ENCODE assay signal across 28 cellular contexts in genomic region chr18:48724455-48724854, GRCh38.
DNase-seq lines count a peak whose midpoint lies in the region; ATAC-seq, FAIRE-seq and TF ChIP-seq lines count a peak whose summit lies in the region.
"Had no signal": no experiment of that assay in that cellular context is flagged by ENCODE, and none has a peak within 500 bp of the region (broad histone marks: within the 10 kb centered on the region; RNA-seq: fewer than 3 reads in every experiment).

No MANE protein-coding gene starts in this region.

- no peak overlapping the region for H2BK15ac ChIP-seq in IMR-90 (ENCODE audit: low read depth, low read length)

- H3K36me3 Mint-ChIP-seq in WTC11: no peaks in the 10 kb centered on the region
- no peaks in the 10 kb centered on the region for H3K36me3 Mint-ChIP-seq in stimulated activated effector memory CD8-positive, alpha-beta T cell treated with anti-CD3 and anti-CD28 coated beads, Interleukin-12 subunit alpha, Interleukin-12 subunit beta, amount 100 ng/mL, for 72 hours
- H3K36me3 Mint-ChIP-seq: activated naive CD4-positive, alpha-beta T cell treated with anti-CD3 and anti-CD28 coated beads, Interleukin-2, amount 50 U/mL, for 72 hours; natural killer cell treated with Interleukin-12 subunit alpha and Interleukin-12 subunit beta and Interleukin-15 and Interleukin-18, amount 100 ng/mL, for 72 hours had no signal

- TF ChIP-seq POLR2A in IMR-90 (IDR thresholded peaks at IDR 0.05; ENCODE audit: low read depth, low read length): no peak

- ATAC-seq in IMR-90 (ENCODE audit: low read depth): no peak
- ATAC-seq in WTC11: no peak
- ATAC-seq in stimulated activated effector memory CD8-positive, alpha-beta T cell treated with anti-CD3 and anti-CD28 coated beads, Interleukin-12 subunit alpha, Interleukin-12 subunit beta, amount 100 ng/mL, for 72 hours: no peak
- ATAC-seq: activated naive CD4-positive, alpha-beta T cell treated with anti-CD3 and anti-CD28 coated beads, Interleukin-2, amount 50 U/mL, for 72 hours; natural killer cell treated with Interleukin-12 subunit alpha and Interleukin-12 subunit beta and Interleukin-15 and Interleukin-18, amount 100 ng/mL, for 72 hours had no signal

- H3K9ac ChIP-seq in IMR-90 (ENCODE audit: low read depth, low read length) (no peak overlapping the region), kidney (ENCODE audit: low read length in 2 of 2) (no peak overlapping the region)

- H3K4me2 ChIP-seq in IMR-90 (ENCODE audit: low read depth, low read length): no peak overlapping the region
- H3K4me2 ChIP-seq: hepatocyte had no signal

- peaks cover 33% of the 10 kb centered on the region for H3K9me1 ChIP-seq in IMR-90 (ENCODE audit: insufficient read depth, low read length)

- dilution Hi-C loops in IMR-90 (cut with HindIII; ENCODE audit: low sequenced_read_pairs, unreplicated experiment): no loop called here

- DNase-seq in IMR-90 (no peak), WTC11 (ENCODE audit: low spot score) (no peak), kidney (peak; percentile 27), SHP77 treated with DMSO at 0.1 percent for 48 hours (lab: John Stamatoyannopoulos, UW) (no peak), NCI-H2227 (lab: John Stamatoyannopoulos, UW; ENCODE audit: unreplicated experiment) (no peak)
- DNase-seq in stimulated activated effector memory CD8-positive, alpha-beta T cell treated with anti-CD3 and anti-CD28 coated beads, Interleukin-12 subunit alpha, Interleukin-12 subunit beta, amount 100 ng/mL, for 72 hours (ENCODE audit: low spot score in 2 of 2): no peak
- no peak for DNase-seq in stimulated activated CD4-positive, alpha-beta T cell treated with anti-CD3 and anti-CD28 coated beads, Interleukin-4, amount 100 ng/mL, for 4 hours
- DNase-seq: activated CD4-positive, alpha-beta memory T cell treated with anti-CD3 and anti-CD28 coated beads, Interleukin-2, amount 10 ng/mL, durations not matched to agents 7 days and 5 days; activated CD4-positive, CD25-positive, alpha-beta regulatory T cell treated with anti-CD3 and anti-CD28 coated beads, Interleukin-2, amount 50 U/mL, for 72 hours; effector memory CD4-positive, alpha-beta T cell; esophagus squamous epithelium; GOT3; HFFc6; NCI-H2029; NCI-H774; ovary; retina; RPMI8226; small intestine; stimulated activated CD4-positive, alpha-beta T cell treated with anti-CD3 and anti-CD28 coated beads, Interleukin-1b, Interleukin-23, amount 100 ng/mL, for 48 hours had no signal

- H3K27ac ChIP-seq in IMR-90 (ENCODE audit: insufficient read depth, low read length): no peak overlapping the region
- no peak overlapping the region for H3K27ac ChIP-seq in kidney (ENCODE audit: low read depth in 2 of 2, low read length in 2 of 2)
- H3K27ac ChIP-seq: coronary artery, esophagus squamous epithelium, hepatocyte, ovary, SK-N-MC had no signal

- intact Hi-C loops in IMR-90 (cut with micrococcal nuclease) (no loop called here), kidney (cut with DNase I) (no loop called here)

- TF ChIP-seq CTCF in IMR-90 (conservative IDR thresholded peaks at IDR 0.05; ENCODE audit: low read depth, low read length) (no peak), WTC11 (IDR thresholded peaks at IDR 0.05) (no peak), kidney (IDR thresholded peaks at IDR 0.05; ENCODE audit: borderline replicate concordance, extremely low read depth, insufficient read depth) (no peak)

- peaks cover 20% of the 10 kb centered on the region for H3K4me1 ChIP-seq in IMR-90 (ENCODE audit: control insufficient read depth, insufficient read depth, low read length)
- H3K4me1 ChIP-seq in kidney (ENCODE audit: control insufficient read depth in 1 of 2, insufficient read depth in 1 of 2, low read depth in 1 of 2, low read length in 2 of 2): peaks cover 0 to 5% of the 10 kb centered on the region in 2 donors

- H2AK9ac ChIP-seq in IMR-90 (replicated peaks; ENCODE audit: low read depth, low read length, poor library complexity): no peak overlapping the region

- H3K4me3 Mint-ChIP-seq in WTC11: no peak overlapping the region
- H3K4me3 Mint-ChIP-seq in stimulated activated effector memory CD8-positive, alpha-beta T cell treated with anti-CD3 and anti-CD28 coated beads, Interleukin-12 subunit alpha, Interleukin-12 subunit beta, amount 100 ng/mL, for 72 hours: no peak overlapping the region
- H3K4me3 Mint-ChIP-seq: activated CD4-positive, alpha-beta memory T cell treated with anti-CD3 and anti-CD28 coated beads, Interleukin-2, amount 10 ng/mL, durations not matched to agents 7 days and 5 days; HFFc6; natural killer cell treated with Interleukin-12 subunit alpha and Interleukin-12 subunit beta and Interleukin-15 and Interleukin-18, amount 100 ng/mL, for 72 hours had no signal

- H3K56ac ChIP-seq in IMR-90 (ENCODE audit: extremely low read depth, insufficient read depth, low read length): no peak overlapping the region

- H2BK5ac ChIP-seq in IMR-90 (ENCODE audit: low read depth, low read length, poor library complexity, severe bottlenecking): no peak overlapping the region

- H4K5ac ChIP-seq in IMR-90 (ENCODE audit: low read depth, low read length): no peak overlapping the region

- CTCF ChIA-PET in IMR-90 (lab: Yijun Ruan, JAX) (interaction anchor here (0.6 kb wide), 1 partner anchor 9 kb away, joined by 3 read pairs; no protein-coding TSS in a partner anchor), WTC11 (lab: Charles Lee) (interaction anchor here (1.3 kb wide), 1 partner anchor 13 kb away, joined by 5 read pairs; no protein-coding TSS in a partner anchor)

- peak overlapping the region; percentile 37 for H3K27ac Mint-ChIP-seq in WTC11
- peak overlapping the region; percentile 37 for H3K27ac Mint-ChIP-seq in stimulated activated effector memory CD8-positive, alpha-beta T cell treated with anti-CD3 and anti-CD28 coated beads, Interleukin-12 subunit alpha, Interleukin-12 subunit beta, amount 100 ng/mL, for 72 hours
- H3K27ac Mint-ChIP-seq: activated CD4-positive, alpha-beta memory T cell treated with anti-CD3 and anti-CD28 coated beads, Interleukin-2, amount 10 ng/mL, durations not matched to agents 7 days and 5 days; activated T-helper 2 cell treated with anti-CD3 and anti-CD28 coated beads, Interferon-gamma antibody, Interleukin-2, Interleukin-4, amounts not matched to agents 10 μg/mL and 5 μg/mL and 100 μg/mL, durations not matched to agents 14 hours and 24 hours and 36 hours; HFFc6; natural killer cell treated with Interleukin-12 subunit alpha and Interleukin-12 subunit beta and Interleukin-15 and Interleukin-18, amount 100 ng/mL, for 72 hours had no signal

- H4K20me1 ChIP-seq in IMR-90 (ENCODE audit: insufficient read depth, low read length): peaks cover 20% of the 10 kb centered on the region

- H3K4me3 ChIP-seq in IMR-90 (ENCODE audit: insufficient read depth, low read depth, low read length) (no peak overlapping the region), kidney (ENCODE audit: low read length in 2 of 2) (no peak overlapping the region)
- H3K4me3 ChIP-seq: coronary artery, esophagus squamous epithelium, hepatocyte, ovary, SK-N-MC had no signal

- no peaks in the 10 kb centered on the region for H3K27me3 ChIP-seq in IMR-90 (ENCODE audit: control insufficient read depth, insufficient read depth, low read length)
- H3K27me3 ChIP-seq: esophagus squamous epithelium, hepatocyte, ovary had no signal

- no peak for FAIRE-seq in kidney (lab: Jason Lieb, UNC)
- FAIRE-seq: frontal cortex, small intestine, TTC549 had no signal

- no peak overlapping the region for H2BK20ac ChIP-seq in IMR-90 (ENCODE audit: low read depth, low read length)

- no peaks in the 10 kb centered on the region for H3K27me3 Mint-ChIP-seq in WTC11 (ENCODE audit: low read depth)
- H3K27me3 Mint-ChIP-seq: natural killer cell treated with Interleukin-12 subunit alpha and Interleukin-12 subunit beta and Interleukin-15 and Interleukin-18, amount 100 ng/mL, for 72 hours had no signal

- H2AK5ac ChIP-seq in IMR-90 (ENCODE audit: low read depth, low read length): peak overlapping the region; percentile 2; the same call in 1 of the 2 replicates

- H2AFZ ChIP-seq in IMR-90 (replicated peaks; ENCODE audit: low read length, poor library complexity): no peak overlapping the region
- H2AFZ ChIP-seq: hepatocyte had no signal

- no peaks in the 10 kb centered on the region for H3K9me3 Mint-ChIP-seq in WTC11
- H3K9me3 Mint-ChIP-seq in stimulated activated effector memory CD8-positive, alpha-beta T cell treated with anti-CD3 and anti-CD28 coated beads, Interleukin-12 subunit alpha, Interleukin-12 subunit beta, amount 100 ng/mL, for 72 hours: no peaks in the 10 kb centered on the region
- H3K9me3 Mint-ChIP-seq: activated CD4-positive, alpha-beta memory T cell treated with anti-CD3 and anti-CD28 coated beads, Interleukin-2, amount 10 ng/mL, durations not matched to agents 7 days and 5 days; activated naive CD4-positive, alpha-beta T cell treated with anti-CD3 and anti-CD28 coated beads, Interleukin-2, amount 50 U/mL, for 72 hours; activated T-helper 2 cell treated with anti-CD3 and anti-CD28 coated beads, Interferon-gamma antibody, Interleukin-2, Interleukin-4, amounts not matched to agents 10 μg/mL and 5 μg/mL and 100 μg/mL, durations not matched to agents 14 hours and 24 hours and 36 hours; natural killer cell treated with Interleukin-12 subunit alpha and Interleukin-12 subunit beta and Interleukin-15 and Interleukin-18, amount 100 ng/mL, for 72 hours had no signal

- in situ Hi-C loops in IMR-90 (cut with MboI; ENCODE audit: low sequenced_read_pairs): no loop called here

- H4K8ac ChIP-seq in IMR-90 (ENCODE audit: low read depth in 2 of 2, low read length in 2 of 2): no peak overlapping the region

- no peak overlapping the region for H3K14ac ChIP-seq in IMR-90 (replicated peaks; ENCODE audit: low read depth, low read length)

- no peak for TF ChIP-seq RAD21 in IMR-90 (IDR thresholded peaks at IDR 0.05; ENCODE audit: low read length)

- H3K4ac ChIP-seq in IMR-90 (ENCODE audit: low read depth, low read length): no peak overlapping the region

- no TSS peak for BruUV-seq in IMR-90 (replicated peaks; lab: Mats Ljungman, UMichigan)

- WGBS in IMR-90 (ENCODE audit: extremely low coverage in 2 of 2, insufficient read length in 1 of 2), 2 experiments: 100% methylated on average over 1 of the region's 4 CpGs; no CpG with 5 or more reads in 1 of the 2 experiments

- H3K4me1 Mint-ChIP-seq in WTC11: no peaks in the 10 kb centered on the region
- peaks cover 15% of the 10 kb centered on the region for H3K4me1 Mint-ChIP-seq in stimulated activated effector memory CD8-positive, alpha-beta T cell treated with anti-CD3 and anti-CD28 coated beads, Interleukin-12 subunit alpha, Interleukin-12 subunit beta, amount 100 ng/mL, for 72 hours

- no peak overlapping the region for H3K18ac ChIP-seq in IMR-90 (ENCODE audit: low read depth, low read length)

- H2BK120ac ChIP-seq in IMR-90 (ENCODE audit: low read depth, low read length): no peak overlapping the region

- H3K9me3 ChIP-seq in IMR-90 (ENCODE audit: control insufficient read depth, insufficient read depth, low read length) (peaks cover 21% of the 10 kb centered on the region), kidney (ENCODE audit: control insufficient read depth in 1 of 2, low read length in 2 of 2) (peaks cover 0 to 10% of the 10 kb centered on the region in 2 donors)
- H3K9me3 ChIP-seq: ovary had no signal

- H3K36me3 ChIP-seq in IMR-90 (ENCODE audit: control insufficient read depth, insufficient read depth, low read length): peaks cover 26% of the 10 kb centered on the region
- H3K36me3 ChIP-seq in kidney (ENCODE audit: control insufficient read depth in 1 of 2, insufficient read depth in 2 of 2, low read length in 2 of 2): no peaks in the 10 kb centered on the region
- H3K36me3 ChIP-seq: ovary had no signal

- POLR2A ChIA-PET in IMR-90 (lab: Charles Lee; ENCODE audit: unreplicated experiment) (no interaction called here), WTC11 (lab: Charles Lee) (no interaction called here)

- H3K23ac ChIP-seq in IMR-90 (ENCODE audit: low read depth, low read length): no peak overlapping the region

- no peak overlapping the region for H4K91ac ChIP-seq in IMR-90 (ENCODE audit: insufficient read depth, low read depth, low read length)

- peaks cover 46 to 88% of the 10 kb centered on the region in 2 experiments for H3K79me1 ChIP-seq in IMR-90 (ENCODE audit: low read depth in 1 of 2, low read length in 2 of 2)
